In the genomic region with DNA sequence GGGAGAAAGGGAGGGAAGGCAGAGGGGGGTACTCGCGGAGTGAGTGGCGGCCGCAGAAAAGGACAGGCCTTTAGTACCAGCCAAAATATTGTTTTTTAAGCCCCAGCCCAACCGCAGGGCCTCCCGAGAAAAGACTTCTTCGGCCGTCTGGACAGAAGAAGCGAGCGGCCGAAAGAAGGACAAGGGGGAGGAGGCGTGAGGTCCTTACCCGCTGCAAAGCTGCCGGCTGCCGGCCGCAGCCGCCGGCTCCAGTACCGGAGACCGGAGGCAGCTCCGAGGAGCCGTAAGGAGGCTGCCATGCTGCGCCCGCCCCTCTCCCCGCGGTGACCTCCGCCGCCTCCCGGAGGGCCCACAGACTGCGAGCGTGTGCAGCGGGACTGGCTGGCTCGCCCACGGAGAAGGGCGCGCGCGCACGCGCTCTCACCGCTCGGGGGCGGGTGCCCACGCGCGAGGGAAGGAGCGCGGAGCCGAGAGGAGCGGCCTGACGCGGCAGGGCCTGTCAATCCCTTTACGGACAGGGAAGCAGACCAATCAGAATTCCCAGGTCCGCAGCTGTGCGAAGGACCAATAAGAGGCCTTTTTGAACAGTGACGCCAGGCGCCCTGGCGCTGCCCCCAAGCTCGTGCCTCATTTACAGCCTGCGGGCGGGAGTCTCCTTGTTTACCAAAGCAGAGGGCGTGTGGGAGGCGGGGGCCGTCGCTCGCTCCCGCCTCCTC, we compare ENCODE assay signal across 1 cellular context.
TF ChIP-seq lines count a peak whose summit lies in the region.

A gene (minus strand): TSS at position 394 of the 716 bp plus-strand sequence. CDS start 95 bp downstream, at position 299.

TF ChIP-seq in liver, 16 proteins besides CTCF, POLR2A, EP300 and RAD21 (continued from another document):
- TF ChIP-seq, protein P1, sequence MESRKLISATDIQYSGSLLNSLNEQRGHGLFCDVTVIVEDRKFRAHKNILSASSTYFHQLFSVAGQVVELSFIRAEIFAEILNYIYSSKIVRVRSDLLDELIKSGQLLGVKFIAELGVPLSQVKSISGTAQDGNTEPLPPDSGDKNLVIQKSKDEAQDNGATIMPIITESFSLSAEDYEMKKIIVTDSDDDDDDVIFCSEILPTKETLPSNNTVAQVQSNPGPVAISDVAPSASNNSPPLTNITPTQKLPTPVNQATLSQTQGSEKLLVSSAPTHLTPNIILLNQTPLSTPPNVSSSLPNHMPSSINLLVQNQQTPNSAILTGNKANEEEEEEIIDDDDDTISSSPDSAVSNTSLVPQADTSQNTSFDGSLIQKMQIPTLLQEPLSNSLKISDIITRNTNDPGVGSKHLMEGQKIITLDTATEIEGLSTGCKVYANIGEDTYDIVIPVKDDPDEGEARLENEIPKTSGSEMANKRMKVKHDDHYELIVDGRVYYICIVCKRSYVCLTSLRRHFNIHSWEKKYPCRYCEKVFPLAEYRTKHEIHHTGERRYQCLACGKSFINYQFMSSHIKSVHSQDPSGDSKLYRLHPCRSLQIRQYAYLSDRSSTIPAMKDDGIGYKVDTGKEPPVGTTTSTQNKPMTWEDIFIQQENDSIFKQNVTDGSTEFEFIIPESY (IDR thresholded peaks at IDR 0.05) = peak; percentile 70
- TF ChIP-seq YY1 (IDR thresholded peaks at IDR 0.05) (peak; percentile 45), SP1 (IDR thresholded peaks at IDR 0.05) (peak; percentile 97), RXRA (IDR thresholded peaks at IDR 0.05) (peak; percentile 79 to 80), JUND (IDR thresholded peaks at IDR 0.05) (peak; percentile 16 to 73), GABPA (IDR thresholded peaks at IDR 0.05 in 1 of 2, conservative IDR thresholded peaks at IDR 0.05 in 1 of 2) (peak in 1 of 2 donors; percentile 70)
- TF ChIP-seq, protein P2, sequence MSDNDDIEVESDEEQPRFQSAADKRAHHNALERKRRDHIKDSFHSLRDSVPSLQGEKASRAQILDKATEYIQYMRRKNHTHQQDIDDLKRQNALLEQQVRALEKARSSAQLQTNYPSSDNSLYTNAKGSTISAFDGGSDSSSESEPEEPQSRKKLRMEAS (IDR thresholded peaks at IDR 0.05) = peak; percentile 57
- TF ChIP-seq, protein P3, sequence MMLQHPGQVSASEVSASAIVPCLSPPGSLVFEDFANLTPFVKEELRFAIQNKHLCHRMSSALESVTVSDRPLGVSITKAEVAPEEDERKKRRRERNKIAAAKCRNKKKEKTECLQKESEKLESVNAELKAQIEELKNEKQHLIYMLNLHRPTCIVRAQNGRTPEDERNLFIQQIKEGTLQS (IDR thresholded peaks at IDR 0.05) = no peak
